ENCODE assay signal across 12 cellular contexts in genomic region chr16:67035364-67035763, GRCh38.
"Had no signal": no experiment of that assay in that cellular context is flagged by ENCODE, and none has a peak within 500 bp of the region (broad histone marks: within the 10 kb centered on the region; RNA-seq: fewer than 3 reads in every experiment).

No MANE protein-coding gene starts in this region.

- H3K9me3 Mint-ChIP-seq: activated CD4-positive, alpha-beta memory T cell treated with anti-CD3 and anti-CD28 coated beads, Interleukin-2, amount 10 ng/mL, durations not matched to agents 7 days and 5 days; activated naive CD8-positive, alpha-beta T cell treated with anti-CD3 and anti-CD28 coated beads, Interleukin-2, amount 50 U/mL, for 24 hours; nephron progenitor cell; type B pancreatic cell had no signal

- DNase-seq: activated CD4-positive, alpha-beta memory T cell treated with anti-CD3 and anti-CD28 coated beads, Interleukin-2, amount 10 ng/mL, durations not matched to agents 7 days and 5 days; activated CD4-positive, alpha-beta T cell treated with anti-CD3 and anti-CD28 coated beads for 1 hour; activated naive CD4-positive, alpha-beta T cell treated with Interleukin-2 at 50 U/mL for 16 hours; activated naive CD8-positive, alpha-beta T cell treated with anti-CD3 and anti-CD28 coated beads, Interleukin-2, amount 50 U/mL, for 24 hours; left colon; nephron progenitor cell; stimulated activated CD4-positive, alpha-beta T cell treated with anti-CD3 and anti-CD28 coated beads, Interleukin-2, amount 100 ng/mL, for 48 hours; stimulated activated naive CD4-positive, alpha-beta T cell treated with Interleukin-2 at 50 U/mL for 16 hours had no signal

- H3K27me3 Mint-ChIP-seq: activated CD4-positive, alpha-beta memory T cell treated with anti-CD3 and anti-CD28 coated beads, Interleukin-2, amount 10 ng/mL, durations not matched to agents 7 days and 5 days; activated naive CD8-positive, alpha-beta T cell treated with anti-CD3 and anti-CD28 coated beads, Interleukin-2, amount 50 U/mL, for 24 hours; type B pancreatic cell had no signal

- H3K27ac Mint-ChIP-seq: activated CD4-positive, alpha-beta memory T cell treated with anti-CD3 and anti-CD28 coated beads, Interleukin-2, amount 10 ng/mL, durations not matched to agents 7 days and 5 days; activated naive CD8-positive, alpha-beta T cell treated with anti-CD3 and anti-CD28 coated beads, Interleukin-2, amount 50 U/mL, for 24 hours; nephron progenitor cell had no signal

- H3K27ac ChIP-seq: ascending aorta, suprapubic skin had no signal

- H3K9me3 ChIP-seq: ascending aorta, suprapubic skin had no signal

- H3K4me3 ChIP-seq: ascending aorta, lung, suprapubic skin had no signal

- ATAC-seq: activated naive CD8-positive, alpha-beta T cell treated with anti-CD3 and anti-CD28 coated beads, Interleukin-2, amount 50 U/mL, for 24 hours; left colon had no signal

- H3K27me3 ChIP-seq: ascending aorta, suprapubic skin had no signal

- H3K4me3 Mint-ChIP-seq: activated CD4-positive, alpha-beta memory T cell treated with anti-CD3 and anti-CD28 coated beads, Interleukin-2, amount 10 ng/mL, durations not matched to agents 7 days and 5 days; activated naive CD8-positive, alpha-beta T cell treated with anti-CD3 and anti-CD28 coated beads, Interleukin-2, amount 50 U/mL, for 24 hours; nephron progenitor cell; type B pancreatic cell had no signal
